In the genomic region with DNA sequence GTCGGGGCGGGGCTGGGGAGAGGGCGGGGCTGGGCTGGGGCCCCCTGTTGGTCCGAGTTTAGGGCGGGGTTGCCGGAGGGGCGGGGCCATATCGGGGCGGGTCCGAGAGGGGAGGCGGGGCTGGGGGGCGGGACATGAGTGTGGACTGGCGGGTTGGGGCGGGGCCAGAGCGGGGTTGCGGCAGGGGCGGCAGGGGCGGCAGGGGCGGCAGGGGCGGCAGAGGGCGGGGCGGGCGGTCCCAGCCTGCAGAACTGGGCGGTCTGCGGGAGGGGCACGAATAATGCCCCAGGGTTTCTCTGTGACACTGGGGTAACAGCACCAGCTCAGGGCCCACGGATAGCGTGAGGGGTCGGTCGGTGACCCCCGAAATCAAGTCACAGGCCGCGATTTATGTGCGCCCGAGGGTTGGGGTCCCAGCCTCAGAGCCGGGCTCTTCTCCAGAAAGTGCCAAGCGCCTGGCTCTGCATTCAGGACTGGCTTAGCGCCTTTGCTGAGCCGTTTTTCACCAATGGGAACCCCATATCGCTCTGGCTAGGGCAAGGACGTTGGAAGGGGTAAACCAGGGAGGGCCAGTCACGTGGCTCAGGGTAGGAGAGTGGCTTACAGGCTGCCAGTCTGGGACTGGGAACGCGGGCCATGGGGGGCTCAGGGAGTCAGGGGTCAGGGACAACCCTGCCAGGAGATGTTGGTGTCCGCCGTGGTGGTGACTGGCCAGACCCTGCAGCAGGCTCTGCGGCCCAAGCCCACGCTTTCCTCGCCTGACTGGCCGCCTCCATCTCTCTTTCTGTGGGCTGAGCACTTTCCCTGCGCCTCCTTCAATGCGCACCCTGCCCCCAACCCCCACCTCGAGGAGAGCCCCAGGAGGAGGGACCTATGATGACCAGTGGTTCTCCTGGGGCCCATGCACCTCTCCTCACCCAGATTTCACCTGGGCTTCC, we compare ENCODE assay signal across 8 cellular contexts. TPM values are rescaled to one million over a fixed set of nuclear protein-coding genes. Genes with fewer than 3 reads are reported as not detected.
A peak's percentile ranks its signal among the peaks of the same experiment; 100 is the strongest.
DNase-seq lines count a peak whose midpoint lies in the region; ATAC-seq and TF ChIP-seq lines count a peak whose summit lies in the region.

No MANE protein-coding gene starts in this region.

- H3K9me3 ChIP-seq in SK-N-SH (no peaks in the 10 kb centered on the region), OCI-LY7 (ENCODE audit: low read length) (no peaks in the 10 kb centered on the region)

- ATAC-seq in SK-N-SH treated with all-trans-retinoic acid at 6 μM for 48 hours, result no peak
- peak; percentile 75 for ATAC-seq in omental fat pad (ENCODE audit: low FRiP score)
- no peak for ATAC-seq in HG02981 (IDR thresholded peaks at IDR 0.05; ENCODE audit: unreplicated experiment)

- H2AFZ ChIP-seq in SK-N-SH (ENCODE audit: low read depth) (peak overlapping the region; percentile 84; the same call in 1 of the 2 replicates), OCI-LY7 (ENCODE audit: low read length) (0 out of 2 replicates have a peak overlapping the region, but pooled peaks have one; percentile 47)

- peak overlapping the region; percentile 78 to 87 for H3K4me3 ChIP-seq in SK-N-SH (ENCODE audit: low read depth in 2 of 2, low read length in 1 of 2)
- peak overlapping the region; percentile 87 for H3K4me3 ChIP-seq in OCI-LY7 (ENCODE audit: low read depth, low read length, poor library complexity, severe bottlenecking)

- BruUV-seq in OCI-LY7 (replicated peaks; lab: Mats Ljungman, UMichigan), result no TSS peak

- TF ChIP-seq EP300 in SK-N-SH (IDR thresholded peaks at IDR 0.05; ENCODE audit: borderline replicate concordance in 1 of 2, low read depth in 1 of 2, low read length in 1 of 2), result no peak

- TF ChIP-seq CTCF in SK-N-SH (IDR thresholded peaks at IDR 0.05), result no peak
- TF ChIP-seq CTCF in OCI-LY7 (conservative IDR thresholded peaks at IDR 0.05; ENCODE audit: low read length), result no peak
- TF ChIP-seq CTCF in omental fat pad (IDR thresholded peaks at IDR 0.05), result no peak

- H3K27me3 ChIP-seq in SK-N-SH (ENCODE audit: insufficient read depth), result no peaks in the 10 kb centered on the region

- peak overlapping the region; percentile 90 for H3K4me2 ChIP-seq in SK-N-SH
- H3K4me2 ChIP-seq in OCI-LY7 (ENCODE audit: low read length), result peak overlapping the region; percentile 88

- peak overlapping the region; percentile 94 to 98 for H3K27ac ChIP-seq in SK-N-SH (ENCODE audit: low read depth in 2 of 2, low read length in 1 of 2)
- peak overlapping the region; percentile 77 for H3K27ac ChIP-seq in OCI-LY7 (ENCODE audit: low read depth, low read length, poor library complexity, severe bottlenecking)

- intact Hi-C loops in OCI-LY7 (cut with micrococcal nuclease; ENCODE audit: unreplicated experiment), result no loop called here

- H3K4me1 ChIP-seq in SK-N-SH (ENCODE audit: control insufficient read depth in 1 of 2, insufficient read depth in 2 of 2, low read depth in 1 of 2, low read length in 1 of 2), result peaks cover 0 to 34% of the 10 kb centered on the region in 2 experiments; a peak in 1 of 4 replicates
- peaks cover 47% of the 10 kb centered on the region for H3K4me1 ChIP-seq in OCI-LY7 (ENCODE audit: insufficient read depth, low read length, poor library complexity, severe bottlenecking)

- CTCF ChIA-PET in SK-N-SH (lab: Yijun Ruan, JAX), result interaction anchor here (1.0 to 2.2 kb wide), 4 partner anchors 11 to 75 kb away, joined by 3 to 11 read pairs (median 8); partner anchors contain the start of gene WDR90
- CTCF ChIA-PET in OCI-LY7 (lab: Charles Lee; ENCODE audit: unreplicated experiment), result no interaction called here

- WGBS in SK-N-SH (ENCODE audit: low lambda C conversion rate), result 27% methylated on average over 7 of the region's 53 CpGs

- POLR2A ChIA-PET in SK-N-SH (lab: Yijun Ruan, JAX) (interaction anchor here (0.7 to 1.6 kb wide), 4 partner anchors 12 to 72 kb away, joined by 3 to 5 read pairs (median 4); partner anchors contain the start of genes RAB40C and WDR90), OCI-LY7 (lab: Charles Lee) (no interaction called here)

- H3K79me2 ChIP-seq in SK-N-SH (ENCODE audit: insufficient read depth), result peaks cover 12% of the 10 kb centered on the region; the same call in 1 of the 2 replicates
- peaks cover 8% of the 10 kb centered on the region; the same call in 1 of the 2 replicates for H3K79me2 ChIP-seq in OCI-LY7 (ENCODE audit: insufficient read depth, low read depth, low read length)

- no peak for TF ChIP-seq RAD21 in SK-N-SH (IDR thresholded peaks at IDR 0.05; ENCODE audit: low read length)

- DNase-seq in SK-N-SH (peak; percentile 100), OCI-LY7 (ENCODE audit: low spot score) (peak; percentile 89), germinal center (ENCODE audit: low spot score) (peak; percentile 100), omental fat pad (ENCODE audit: low spot score) (peak; percentile 82), superior temporal gyrus (ENCODE audit: extremely low spot score) (peak; percentile 49)
- DNase-seq in activated naive CD4-positive, alpha-beta T cell treated with Interleukin-2 at 50 U/mL for 16 hours, result peak; percentile 81

- peak overlapping the region; percentile 90; the same call in 1 of the 2 replicates for H3K9ac ChIP-seq in SK-N-SH

- H3K36me3 ChIP-seq in SK-N-SH (replicated peaks in 1 of 2; ENCODE audit: control insufficient read depth in 1 of 2, insufficient read depth in 2 of 2, low read length in 1 of 2) (peaks cover 0 to 16% of the 10 kb centered on the region in 2 experiments), OCI-LY7 (ENCODE audit: insufficient read depth, low read length) (peaks cover 8% of the 10 kb centered on the region; the same call in 1 of the 2 replicates)

- no peaks in the 10 kb centered on the region; the same call in 1 of the 2 replicates for H4K20me1 ChIP-seq in SK-N-SH (ENCODE audit: insufficient read depth)
- H4K20me1 ChIP-seq in OCI-LY7 (ENCODE audit: insufficient read depth, low read length), result no peaks in the 10 kb centered on the region

- H3K9me2 ChIP-seq in SK-N-SH (no peaks in the 10 kb centered on the region), OCI-LY7 (ENCODE audit: insufficient read depth, low read length) (no peaks in the 10 kb centered on the region)

- peaks cover 13% of the 10 kb centered on the region for H3F3A ChIP-seq in SK-N-SH (replicated peaks; ENCODE audit: insufficient read depth)

TF ChIP-seq in SK-N-SH, 30 proteins besides CTCF, POLR2A, EP300 and RAD21 (continues in another document):
- TF ChIP-seq USF1 (IDR thresholded peaks at IDR 0.05; ENCODE audit: borderline replicate concordance, low read depth), result peak; percentile 34; the same call in 1 of the 2 replicates

TF ChIP-seq in SK-N-SH treated with all-trans-retinoic acid at 6 μM for 48 hours, 23 proteins besides CTCF, POLR2A, EP300 and RAD21 (continues in another document):
- TF ChIP-seq OSR1 (CRISPR knock-in tag; IDR thresholded peaks at IDR 0.05) (no peak), TOX (CRISPR knock-in tag; IDR thresholded peaks at IDR 0.05; ENCODE audit: borderline replicate concordance) (no peak), ZNF70 (CRISPR knock-in tag; IDR thresholded peaks at IDR 0.05) (no peak), ESRRG (CRISPR knock-in tag; IDR thresholded peaks at IDR 0.05) (no peak), ARNTL (CRISPR knock-in tag; IDR thresholded peaks at IDR 0.05; ENCODE audit: borderline replicate concordance, low read depth) (no peak), GLIS3 (CRISPR knock-in tag; IDR thresholded peaks at IDR 0.05) (no peak), POU6F1 (CRISPR knock-in tag; IDR thresholded peaks at IDR 0.05; ENCODE audit: borderline replicate concordance, low read depth) (no peak), PPARA (CRISPR knock-in tag; IDR thresholded peaks at IDR 0.05; ENCODE audit: borderline replicate concordance) (no peak)

RNA-seq across cellular contexts. Expression of gene METTL26, which starts 1.2 kb away (rescaled TPM):
- 158 and 167 TPM in 2 replicates for polyA plus RNA-seq in SK-N-SH (2012; rRNA removed)
- polyA plus RNA-seq in SK-N-SH (2012; cell fraction: cytosol; rRNA removed), result 83.5 and 115 TPM in 2 replicates
- 144 and 254 TPM in 2 replicates for polyA plus RNA-seq in SK-N-SH (2012; cell fraction: nucleus; rRNA removed)
- total RNA-seq in OCI-LY7 (2014; rRNA removed; shearing (Covaris generic)), result 135 and 152 TPM in 2 replicates
- total RNA-seq in OCI-LY7 (2022) (83.9 and 99.0 TPM in 2 replicates), omental fat pad (100 to 1,000 TPM in 3 of 4 donors, 10 to 100 TPM in 1; 75.7 to 155 (median 111) TPM)

RNA-seq across cellular contexts. Expression of gene MCRIP2, which starts 4.3 kb away (rescaled TPM):
- 34.0 and 36.9 TPM in 2 replicates for polyA plus RNA-seq in SK-N-SH (2012; rRNA removed)
- 14.2 and 20.8 TPM in 2 replicates for polyA plus RNA-seq in SK-N-SH (2012; cell fraction: cytosol; rRNA removed)
- 40.2 and 60.8 TPM in 2 replicates for polyA plus RNA-seq in SK-N-SH (2012; cell fraction: nucleus; rRNA removed)
- 62.8 and 63.2 TPM in 2 replicates for total RNA-seq in OCI-LY7 (2014; rRNA removed; shearing (Covaris generic))
- 47.8 and 64.1 TPM in 2 replicates for total RNA-seq in OCI-LY7 (2022)
- 10 to 100 TPM; 33.3 to 54.7 (median 41.3) TPM for total RNA-seq in omental fat pad

RNA-seq across cellular contexts. Expression of gene WFIKKN1, which starts 6.6 kb away (rescaled TPM):
- polyA plus RNA-seq in SK-N-SH (2012; rRNA removed), result 0.10 and 0.16 TPM in 2 replicates
- polyA plus RNA-seq in SK-N-SH (2012; cell fraction: cytosol; rRNA removed), result 0.09 and 0.10 TPM in 2 replicates
- 0.37 and 1.4 TPM in 2 replicates for polyA plus RNA-seq in SK-N-SH (2012; cell fraction: nucleus; rRNA removed)
- total RNA-seq in OCI-LY7 (2014; rRNA removed; shearing (Covaris generic)), result 0.46 and 0.47 TPM in 2 replicates
- total RNA-seq in OCI-LY7 (2022) (0.81 and 1.2 TPM in 2 replicates), omental fat pad (under 1 TPM in 3 of 4 donors, not detected in 1; 0.19 to 0.63 (median 0.25) TPM)

RNA-seq across cellular contexts. Expression of gene WDR90, which starts 11.8 kb away (rescaled TPM):
- polyA plus RNA-seq in SK-N-SH (2012; rRNA removed), result 30.5 and 32.0 TPM in 2 replicates
- polyA plus RNA-seq in SK-N-SH (2012; cell fraction: cytosol; rRNA removed), result 4.7 and 7.3 TPM in 2 replicates
- 255 and 330 TPM in 2 replicates for polyA plus RNA-seq in SK-N-SH (2012; cell fraction: nucleus; rRNA removed)
- 77.6 and 110 TPM in 2 replicates for total RNA-seq in OCI-LY7 (2014; rRNA removed; shearing (Covaris generic))
- total RNA-seq in OCI-LY7 (2022) (143 and 153 TPM in 2 replicates), omental fat pad (10 to 100 TPM in 3 of 4 donors, 1 to 10 TPM in 1; 7.0 to 25.1 (median 21.2) TPM)

RNA-seq across cellular contexts. Expression of gene RHOT2, which starts 30.6 kb away (rescaled TPM):
- 229 and 255 TPM in 2 replicates for polyA plus RNA-seq in SK-N-SH (2012; rRNA removed)
- 35.0 and 57.3 TPM in 2 replicates for polyA plus RNA-seq in SK-N-SH (2012; cell fraction: cytosol; rRNA removed)
- polyA plus RNA-seq in SK-N-SH (2012; cell fraction: nucleus; rRNA removed), result 1,708 and 2,289 TPM in 2 replicates
- 129 and 136 TPM in 2 replicates for total RNA-seq in OCI-LY7 (2014; rRNA removed; shearing (Covaris generic))
- total RNA-seq in OCI-LY7 (2022), result 129 and 133 TPM in 2 replicates
- 10 to 100 TPM; 38.8 to 86.9 (median 61.5) TPM for total RNA-seq in omental fat pad

Comparison
In these comparisons a context has a peak if more than half of its experiments do, and no peak if none do; other contexts are left out.
1. DNase-seq: peak in every context shown above with its lines; median percentile 100 in SK-N-SH; 100 in germinal center; 89 in OCI-LY7; 82 in omental fat pad; 81 in activated naive CD4-positive, alpha-beta T cell treated with Interleukin-2 at 50 U/mL for 16 hours; 49 in superior temporal gyrus.